17 cellular contexts compared by ENCODE assay signal in the genomic region with DNA sequence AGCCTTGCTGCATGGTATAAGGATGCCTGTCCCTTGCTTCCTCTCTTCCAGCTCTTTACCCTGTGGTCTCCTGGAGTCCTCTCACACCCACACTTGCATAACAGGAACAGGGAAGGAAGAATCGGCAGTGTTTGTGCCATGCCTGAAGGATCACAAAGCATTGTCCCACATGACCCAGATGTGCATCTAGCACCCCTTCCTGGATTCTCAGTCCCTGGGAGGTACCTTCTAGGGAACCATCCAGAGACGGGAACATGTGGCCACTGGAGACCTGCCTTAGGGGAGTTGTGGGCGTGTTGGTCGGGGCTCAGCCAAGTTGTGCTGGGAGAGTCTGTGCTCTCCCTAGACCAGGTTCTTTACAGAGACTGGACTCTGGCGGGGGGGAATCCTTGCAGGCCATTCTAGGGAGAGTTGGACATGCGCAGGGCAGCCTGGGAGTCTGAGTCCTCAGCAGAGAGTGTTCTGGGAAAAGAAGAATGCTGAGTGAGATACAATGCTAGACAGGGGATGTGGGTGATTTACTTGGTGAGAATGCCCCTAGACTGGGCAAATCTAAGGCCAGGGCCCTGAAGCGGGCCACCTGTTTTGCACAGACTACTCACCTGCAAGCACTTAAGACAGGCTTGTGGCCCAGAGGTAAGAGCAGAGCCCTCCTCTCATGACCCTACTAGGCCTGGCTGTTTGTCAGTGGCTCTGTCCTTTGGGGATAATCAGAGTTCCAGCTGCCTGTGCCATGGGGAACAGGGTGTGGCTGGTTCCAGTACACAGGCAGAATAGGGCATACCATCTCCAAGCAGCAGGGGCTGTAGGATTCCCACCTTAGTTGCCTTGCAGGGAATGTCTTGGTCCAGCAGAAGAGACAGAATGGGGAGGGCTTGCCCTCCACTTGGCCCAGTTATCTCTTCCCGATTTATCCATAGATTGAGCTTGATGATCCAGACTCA.
DNase-seq lines count a peak whose midpoint lies in the region; ATAC-seq and TF ChIP-seq lines count a peak whose summit lies in the region.
"Had no signal": no experiment of that assay in that cellular context is flagged by ENCODE, and none has a peak within 500 bp of the region (broad histone marks: within the 10 kb centered on the region; RNA-seq: fewer than 3 reads in every experiment).

No MANE protein-coding gene starts in this region.

- CTCF ChIA-PET in T-cell (lab: Charles Lee) = interaction anchor here in 1 of 2 donors (0.6 kb wide), 1 partner anchor 171 kb away, joined by 5 read pairs; no protein-coding TSS in a partner anchor
- CTCF ChIA-PET in activated CD4-positive, alpha-beta T cell treated with anti-CD3 and anti-CD28 coated beads for 36 hours (lab: Charles Lee) = no interaction called here

- DNase-seq in T-cell (no peak), heart left ventricle (no peak), posterior vena cava (ENCODE audit: low spot score) (peak; percentile 62), NOMO-1 treated with DMSO at 0.1 percent for 48 hours (lab: John Stamatoyannopoulos, UW; ENCODE audit: unreplicated experiment) (no peak), NCI-H2029 (lab: John Stamatoyannopoulos, UW) (no peak)
- DNase-seq in activated CD4-positive, alpha-beta T cell treated with anti-CD3 and anti-CD28 coated beads for 36 hours = no peak
- DNase-seq: colonic mucosa, erythroblast, kidney, MM.1S, NCI-H2029 treated with DMSO at 0.1 percent for 48 hours, NCI-H526 treated with DMSO at 0.1 percent for 48 hours, occipital lobe, Peyer's patch had no signal

- POLR2A ChIA-PET in T-cell (lab: Charles Lee) = no interaction called here
- POLR2A ChIA-PET in activated CD4-positive, alpha-beta T cell treated with anti-CD3 and anti-CD28 coated beads for 36 hours (lab: Charles Lee) = no interaction called here

- intact Hi-C loops in heart left ventricle (cut with DNase I) = loop anchor here in 1 of 10 donors (5.0 kb wide), 1 partner anchor 36 kb away; no protein-coding TSS in a partner anchor
- intact Hi-C loops in posterior vena cava (cut with DNase I) = loop anchor here (5.0 to 10.0 kb wide), 3 partner anchors 36 to 992 kb away; no protein-coding TSS in a partner anchor
- intact Hi-C loops in activated CD4-positive, alpha-beta T cell treated with anti-CD3 and anti-CD28 coated beads for 36 hours (cut with DNase I, micrococcal nuclease) = no loop called here

- no peaks in the 10 kb centered on the region for H3K9me3 Mint-ChIP-seq in T-cell
- H3K9me3 Mint-ChIP-seq in activated CD4-positive, alpha-beta T cell treated with anti-CD3 and anti-CD28 coated beads for 36 hours (ENCODE audit: low read depth) = no peaks in the 10 kb centered on the region

- H3K4me1 Mint-ChIP-seq in T-cell = peaks cover 48 to 72% (median 71%) of the 10 kb centered on the region in 3 donors
- H3K4me1 Mint-ChIP-seq in activated CD4-positive, alpha-beta T cell treated with anti-CD3 and anti-CD28 coated beads for 36 hours = peaks cover 60% of the 10 kb centered on the region

- TF ChIP-seq CTCF in heart left ventricle (IDR thresholded peaks at IDR 0.05) = no peak

- no peaks in the 10 kb centered on the region for H3K27me3 ChIP-seq in HUES48 (ENCODE audit: control insufficient read depth, insufficient read depth, low read length)
- H3K27me3 ChIP-seq in heart left ventricle = no peaks in the 10 kb centered on the region
- H3K27me3 ChIP-seq: ascending aorta, colonic mucosa, Peyer's patch had no signal

- peak overlapping the region; percentile 34 to 43 for H3K27ac Mint-ChIP-seq in T-cell
- no peak overlapping the region for H3K27ac Mint-ChIP-seq in activated CD4-positive, alpha-beta T cell treated with anti-CD3 and anti-CD28 coated beads for 36 hours

- no peak for ATAC-seq in T-cell (replicated peaks in 1 of 4)
- ATAC-seq in heart left ventricle = peak; percentile 17 to 54 (median 44)
- ATAC-seq in HG03378 (IDR thresholded peaks at IDR 0.05; ENCODE audit: unreplicated experiment) = no peak
- no peak for ATAC-seq in activated CD4-positive, alpha-beta T cell treated with anti-CD3 and anti-CD28 coated beads for 36 hours

- no peaks in the 10 kb centered on the region for H3K36me3 ChIP-seq in HUES48 (ENCODE audit: control insufficient read depth, insufficient read depth, low read length)
- H3K36me3 ChIP-seq in heart left ventricle = no peaks in the 10 kb centered on the region
- H3K36me3 ChIP-seq: ascending aorta, colonic mucosa, Peyer's patch had no signal

- no peak overlapping the region for H3K4me3 Mint-ChIP-seq in T-cell
- H3K4me3 Mint-ChIP-seq in activated CD4-positive, alpha-beta T cell treated with anti-CD3 and anti-CD28 coated beads for 36 hours = no peak overlapping the region

- WGBS in heart left ventricle, 4 donors = 68 to 88% (median 82%) methylated on average over 7 to 8 of the region's 8 CpGs

- no peaks in the 10 kb centered on the region for H3K36me3 Mint-ChIP-seq in T-cell
- no peaks in the 10 kb centered on the region for H3K36me3 Mint-ChIP-seq in activated CD4-positive, alpha-beta T cell treated with anti-CD3 and anti-CD28 coated beads for 36 hours (ENCODE audit: low read depth)

- peaks cover 53% of the 10 kb centered on the region for H3K4me1 ChIP-seq in HUES48 (ENCODE audit: control insufficient read depth, insufficient read depth, low read length)
- H3K4me1 ChIP-seq in heart left ventricle = peaks cover 0 to 81% (median 68%) of the 10 kb centered on the region in 12 donors
- H3K4me1 ChIP-seq: colonic mucosa had no signal

- H3K9ac ChIP-seq in HUES48 (ENCODE audit: low read depth, low read length) = peak overlapping the region; percentile 17; the same call in 1 of the 2 replicates

- no peak for TF ChIP-seq POLR2A in heart left ventricle (IDR thresholded peaks at IDR 0.05)

- H3K4me3 ChIP-seq in HUES48 (ENCODE audit: low read depth, low read length) (peak overlapping the region; percentile 11; the same call in 1 of the 2 replicates), heart left ventricle (no peak overlapping the region)
- H3K4me3 ChIP-seq: ascending aorta, colonic mucosa, Peyer's patch had no signal

- H3K9me3 ChIP-seq in HUES48 (ENCODE audit: control insufficient read depth, insufficient read depth, low read length) (no peaks in the 10 kb centered on the region), heart left ventricle (no peaks in the 10 kb centered on the region)
- H3K9me3 ChIP-seq: ascending aorta, colonic mucosa, Peyer's patch had no signal

- peak overlapping the region; percentile 92 for H3K27ac ChIP-seq in HUES48 (ENCODE audit: low read depth, low read length)
- peak overlapping the region in 4 of 12 donors; percentile 43 to 79 (median 52) for H3K27ac ChIP-seq in heart left ventricle
- H3K27ac ChIP-seq: ascending aorta, colonic mucosa, Peyer's patch had no signal

- H3K27me3 Mint-ChIP-seq in T-cell = no peaks in the 10 kb centered on the region
- no peaks in the 10 kb centered on the region for H3K27me3 Mint-ChIP-seq in activated CD4-positive, alpha-beta T cell treated with anti-CD3 and anti-CD28 coated beads for 36 hours

Comparison
In these comparisons a context has a peak if more than half of its experiments do, and no peak if none do; other contexts are left out.
1. ATAC-seq: peak in heart left ventricle (4 of 4); none in T-cell (0 of 4), HG03378 (single experiment) and activated CD4-positive, alpha-beta T cell treated with anti-CD3 and anti-CD28 coated beads for 36 hours (single experiment).
2. intact Hi-C loops: an anchor here in posterior vena cava (5.0 to 10.0 kb wide); none called in activated CD4-positive, alpha-beta T cell treated with anti-CD3 and anti-CD28 coated beads for 36 hours.